ENCODE assay signal across 1 cellular context in genomic region chr1:51910182-51910581, GRCh38.
TF ChIP-seq lines count a peak whose summit lies in the region.

No MANE protein-coding gene starts in this region.

TF ChIP-seq in H1, 55 proteins besides CTCF, POLR2A, EP300 and RAD21:
- TF ChIP-seq RXRA (IDR thresholded peaks at IDR 0.05; ENCODE audit: insufficient read depth, low read depth, low read length) (no peak), FOSL1 (IDR thresholded peaks at IDR 0.05; ENCODE audit: insufficient read depth, low read depth, low read length) (no peak), CHD1 (IDR thresholded peaks at IDR 0.05; ENCODE audit: low read depth, low read length) (no peak), PHF8 (conservative IDR thresholded peaks at IDR 0.05; ENCODE audit: low read depth, low read length) (no peak), SIN3A (conservative IDR thresholded peaks at IDR 0.05 in 1 of 2, IDR thresholded peaks at IDR 0.05 in 1 of 2; ENCODE audit: low read depth in 1 of 2, low read length in 2 of 2) (no peak), MAFK (IDR thresholded peaks at IDR 0.05; ENCODE audit: low read depth, low read length) (no peak), NANOG (IDR thresholded peaks at IDR 0.05; ENCODE audit: insufficient read depth, low read depth, low read length, poor library complexity, severe bottlenecking) (no peak), SAP30 (IDR thresholded peaks at IDR 0.05; ENCODE audit: insufficient read depth, insufficient replicate concordance, low read length) (no peak), JUND (IDR thresholded peaks at IDR 0.05; ENCODE audit: low read length) (no peak), SIX5 (IDR thresholded peaks at IDR 0.05; ENCODE audit: low read depth, low read length) (no peak), SP4 (IDR thresholded peaks at IDR 0.05; ENCODE audit: low read length) (no peak), BCL11A (IDR thresholded peaks at IDR 0.05; ENCODE audit: low read depth in 2 of 2, low read length in 2 of 2) (no peak), BACH1 (IDR thresholded peaks at IDR 0.05; ENCODE audit: low read length) (no peak), YY1 (IDR thresholded peaks at IDR 0.05; ENCODE audit: low read depth, low read length) (no peak), SRF (IDR thresholded peaks at IDR 0.05; ENCODE audit: low read depth, low read length) (no peak), CTBP2 (IDR thresholded peaks at IDR 0.05; ENCODE audit: borderline replicate concordance, insufficient read depth, insufficient read length, low read length) (no peak)
